10 cellular contexts compared by ENCODE assay signal in genomic region chr15:68553594-68553993, GRCh38. TPM values are rescaled to one million over a fixed set of nuclear protein-coding genes. Genes with fewer than 3 reads are reported as not detected.
A peak's percentile ranks its signal among the peaks of the same experiment; 100 is the strongest.
DNase-seq lines count a peak whose midpoint lies in the region; ATAC-seq and TF ChIP-seq lines count a peak whose summit lies in the region.
"Had no signal": no experiment of that assay in that cellular context is flagged by ENCODE, and none has a peak within 500 bp of the region (broad histone marks: within the 10 kb centered on the region; RNA-seq: fewer than 3 reads in every experiment).

No MANE protein-coding gene starts in this region.

- peak overlapping the region; percentile 44 for H2BK15ac ChIP-seq in mesenchymal stem cell (ENCODE audit: low read depth, poor library complexity, severe bottlenecking)

- H3K4me1 ChIP-seq in mesenchymal stem cell (ENCODE audit: control insufficient read depth, insufficient read depth, low read depth, low read length) (peaks cover 33% of the 10 kb centered on the region), spleen (peaks cover 0 to 8% (median 1%) of the 10 kb centered on the region in 6 donors)

- H3K27me3 Mint-ChIP-seq in T-helper 17 cell, result peaks cover 73% of the 10 kb centered on the region

- 64% methylated on average over 5 of the region's 5 CpGs for WGBS in mesenchymal stem cell
- WGBS in spleen, 5 donors, result 66 to 83% (median 71%) methylated on average over 5 of the region's 5 CpGs

- peaks cover 9% of the 10 kb centered on the region for H3K36me3 Mint-ChIP-seq in T-helper 17 cell (ENCODE audit: low read depth)
- H3K36me3 Mint-ChIP-seq: CD14-positive monocyte had no signal

- no peak overlapping the region for H3K23ac ChIP-seq in mesenchymal stem cell (ENCODE audit: low read length in 2 of 2)

- peak; percentile 5 for TF ChIP-seq CTCF in GM13977 (IDR thresholded peaks at IDR 0.05; ENCODE audit: extremely low read depth, insufficient read depth, missing control alignments)
- TF ChIP-seq CTCF in spleen (IDR thresholded peaks at IDR 0.05 in 8 of 11, conservative IDR thresholded peaks at IDR 0.05 in 3 of 11), result no peak

- H3K9ac ChIP-seq in mesenchymal stem cell (ENCODE audit: low read length), result no peak overlapping the region

- H2BK5ac ChIP-seq in mesenchymal stem cell (ENCODE audit: low read depth, low read length, poor library complexity, severe bottlenecking), result peak overlapping the region; percentile 15

- DNase-seq in GM13977 (ENCODE audit: low spot score) (no peak), T-helper 17 cell (no peak), mesenchymal stem cell (no peak), spleen (peak; percentile 54), dermis blood vessel endothelial cell (no peak), GOT3 (lab: John Stamatoyannopoulos, UW) (no peak), DMS114 treated with DMSO at 0.1 percent for 48 hours (lab: John Stamatoyannopoulos, UW; ENCODE audit: unreplicated experiment) (no peak)

- H2AK5ac ChIP-seq in mesenchymal stem cell (ENCODE audit: low read length, severe bottlenecking), result peak overlapping the region; percentile 31

- no peak overlapping the region for H4K91ac ChIP-seq in mesenchymal stem cell (ENCODE audit: low read length)

- H3K27me3 ChIP-seq in mesenchymal stem cell (ENCODE audit: control insufficient read depth in 1 of 2, insufficient read depth in 1 of 2, low read length in 2 of 2) (peaks cover 0 to 9% of the 10 kb centered on the region in 2 experiments), spleen (replicated peaks in 1 of 7) (peaks cover 0 to 68% (median 2%) of the 10 kb centered on the region in 7 donors)

- TF ChIP-seq POLR2A in spleen (IDR thresholded peaks at IDR 0.05), result no peak

- no peak overlapping the region for H3K4me3 ChIP-seq in mesenchymal stem cell (ENCODE audit: insufficient read depth in 1 of 2, low read depth in 1 of 2, low read length in 2 of 2)
- no peak overlapping the region for H3K4me3 ChIP-seq in spleen

- H3K4me3 Mint-ChIP-seq in T-helper 17 cell, result peak overlapping the region; percentile 59
- H3K4me3 Mint-ChIP-seq: B cell, CD14-positive monocyte had no signal

- H3K18ac ChIP-seq in mesenchymal stem cell (ENCODE audit: low read depth in 1 of 2, low read length in 2 of 2), result no peak overlapping the region

- in situ Hi-C loops in GM13977 (cut with MboI; ENCODE audit: low pct_unique_long_range_greater_than_20kb, low sequenced_read_pairs, unreplicated experiment), result loop anchor here (25.0 kb wide), 2 partner anchors 109 to 334 kb away; no protein-coding TSS in a partner anchor

- peak overlapping the region in 1 of 2 experiments; percentile 43 for H2BK12ac ChIP-seq in mesenchymal stem cell (ENCODE audit: low read length in 2 of 2)

- H3K4me1 Mint-ChIP-seq in T-helper 17 cell, result peaks cover 9% of the 10 kb centered on the region

- no peak for ATAC-seq in T-helper 17 cell
- ATAC-seq: Right ventricle myocardium inferior had no signal

- H3K36me3 ChIP-seq in mesenchymal stem cell (ENCODE audit: control insufficient read depth in 1 of 2, insufficient read depth in 2 of 2, low read depth in 1 of 2, low read length in 2 of 2) (no peaks in the 10 kb centered on the region), spleen (no peaks in the 10 kb centered on the region)

- H2BK120ac ChIP-seq in mesenchymal stem cell (ENCODE audit: low read depth, low read length), result no peak overlapping the region

- H3K4ac ChIP-seq in mesenchymal stem cell (ENCODE audit: low read depth in 1 of 2, low read length in 2 of 2), result no peak overlapping the region

- H3K4me2 ChIP-seq in mesenchymal stem cell (ENCODE audit: low read length, poor library complexity, severe bottlenecking), result no peak overlapping the region

- H2AFZ ChIP-seq in mesenchymal stem cell (ENCODE audit: low read depth, low read length), result no peak overlapping the region

- H3K14ac ChIP-seq in mesenchymal stem cell (ENCODE audit: low read length in 2 of 2), result no peak overlapping the region

- intact Hi-C loops in spleen (cut with DNase I; ENCODE audit: low total_unique reads), result loop anchor here (5.0 kb wide), 1 partner anchor 324 kb away; no protein-coding TSS in a partner anchor

- H4K8ac ChIP-seq in mesenchymal stem cell (ENCODE audit: low read length), result peak overlapping the region; percentile 45

- no peak overlapping the region for H3K27ac Mint-ChIP-seq in T-helper 17 cell
- H3K27ac Mint-ChIP-seq: B cell had no signal

- H3K9me3 ChIP-seq in T-helper 17 cell (ENCODE audit: control insufficient read depth, low read length, poor library complexity, severe bottlenecking), result no peaks in the 10 kb centered on the region
- H3K9me3 ChIP-seq in mesenchymal stem cell (ENCODE audit: control insufficient read depth, low read length), result no peaks in the 10 kb centered on the region
- H3K9me3 ChIP-seq in spleen, result no peaks in the 10 kb centered on the region

- H3K79me1 ChIP-seq in mesenchymal stem cell (replicated peaks; ENCODE audit: low read length, poor library complexity, severe bottlenecking), result no peaks in the 10 kb centered on the region

- H3K27ac ChIP-seq in mesenchymal stem cell (ENCODE audit: low read length, poor library complexity, severe bottlenecking), result no peak overlapping the region
- H3K27ac ChIP-seq in spleen, result no peak overlapping the region

RNA-seq across cellular contexts. Expression of gene CORO2B, which starts 25.2 kb away (rescaled TPM):
- not detected for total RNA-seq in T-helper 17 cell
- 6.0 TPM for polyA plus RNA-seq in mesenchymal stem cell (2013, experiment 1 of 2)
- polyA plus RNA-seq in mesenchymal stem cell (2013, experiment 2 of 2), result 6.3 TPM
- total RNA-seq in spleen, result 1 to 10 TPM; 1.5 to 8.8 (median 4.5) TPM
- polyA plus RNA-seq in spleen, result 1 to 10 TPM in 2 of 3 donors, under 1 TPM in 1; 0.93 to 2.4 (median 1.2) TPM
- total RNA-seq in dermis blood vessel endothelial cell, result 1.0 and 1.4 TPM in 2 replicates
- polyA plus RNA-seq: CD14-positive monocyte had no signal
